9 cellular contexts compared by ENCODE assay signal in the genomic region with DNA sequence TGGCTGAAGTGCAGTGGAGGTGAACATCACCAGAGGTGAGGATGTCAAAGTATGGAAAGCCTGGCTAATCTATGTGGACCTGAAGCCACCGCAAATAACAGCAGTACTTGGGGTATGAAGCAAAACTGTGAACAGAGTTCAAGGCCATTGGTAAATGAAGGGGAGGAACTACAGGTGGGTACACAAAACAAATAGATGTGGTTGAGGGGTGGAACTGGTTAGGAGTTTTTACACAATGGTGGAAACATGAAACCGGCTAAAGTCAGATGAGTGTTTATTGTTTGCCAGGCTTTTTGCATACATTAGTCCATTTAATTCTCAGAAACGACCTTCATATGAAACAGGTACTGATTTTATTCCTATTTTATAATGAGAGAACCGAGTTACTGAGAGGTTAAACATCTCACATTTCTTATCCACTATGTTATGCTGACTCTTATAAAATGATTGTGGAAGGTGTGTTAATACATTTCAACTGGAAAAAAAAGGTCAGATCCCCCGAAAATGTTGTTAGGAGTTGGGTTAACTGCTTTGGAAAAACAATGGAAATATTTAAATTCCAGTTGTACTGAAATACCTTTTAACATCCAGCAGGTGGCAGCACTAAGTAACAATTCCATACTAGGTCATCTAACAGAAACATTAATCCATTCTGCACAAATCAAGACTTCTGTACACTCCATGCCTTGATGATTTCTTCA. TPM values are rescaled to one million over a fixed set of nuclear protein-coding genes. Genes with fewer than 3 reads are reported as not detected.
DNase-seq lines count a peak whose midpoint lies in the region; ATAC-seq and TF ChIP-seq lines count a peak whose summit lies in the region.
"Had no signal": no experiment of that assay in that cellular context is flagged by ENCODE, and none has a peak within 500 bp of the region (broad histone marks: within the 10 kb centered on the region; RNA-seq: fewer than 3 reads in every experiment).

No MANE protein-coding gene starts in this region.

- H3K4me1 Mint-ChIP-seq in Caco-2 (ENCODE audit: low read depth, unreplicated experiment), result no peaks in the 10 kb centered on the region

- no peak overlapping the region for H2AFZ ChIP-seq in GM23248
- no peak overlapping the region for H2AFZ ChIP-seq in mammary epithelial cell (ENCODE audit: low read depth, low read length)

- H4K20me1 ChIP-seq in GM23248 (ENCODE audit: insufficient read depth) (no peaks in the 10 kb centered on the region), mammary epithelial cell (ENCODE audit: insufficient read depth, low read length) (no peaks in the 10 kb centered on the region)

- POLR2A ChIA-PET in Caco-2 (lab: Charles Lee), result no interaction called here

- H3K79me2 ChIP-seq in GM23248 (ENCODE audit: insufficient read depth), result no peaks in the 10 kb centered on the region
- no peaks in the 10 kb centered on the region for H3K79me2 ChIP-seq in mammary epithelial cell (ENCODE audit: insufficient read depth, low read length)

- DNase-seq in Caco-2 (peak in 1 of 2 experiments; percentile 5), GM23248 (peak; percentile 54), NCI-H460 (ENCODE audit: extremely low read depth, low read depth) (peak; percentile 23), mammary epithelial cell (no peak), lung microvascular endothelial cell (ENCODE audit: low read depth in 2 of 2) (peak; percentile 52 to 68), NCI-H1048 (lab: John Stamatoyannopoulos, UW) (no peak)

- H3K4me2 ChIP-seq in GM23248 (ENCODE audit: unreplicated experiment), result no peak overlapping the region
- H3K4me2 ChIP-seq in mammary epithelial cell (ENCODE audit: insufficient read depth, low read depth, low read length), result no peak overlapping the region

- H3K4me3 ChIP-seq in Caco-2 (ENCODE audit: low read depth, low read length) (no peak overlapping the region), GM23248 (no peak overlapping the region), mammary epithelial cell (replicated peaks in 1 of 3; ENCODE audit: insufficient read depth in 1 of 3, low read depth in 2 of 3, low read length in 3 of 3) (no peak overlapping the region)
- H3K4me3 ChIP-seq: SJSA1 had no signal

- H3F3A ChIP-seq in GM23248 (ENCODE audit: insufficient read depth), result peaks cover 20% of the 10 kb centered on the region; the same call in 1 of the 2 replicates

- H3K36me3 ChIP-seq in Caco-2 (ENCODE audit: control insufficient read depth, insufficient read depth, low read length) (no peaks in the 10 kb centered on the region), GM23248 (ENCODE audit: low read depth) (peaks cover 32% of the 10 kb centered on the region), mammary epithelial cell (ENCODE audit: insufficient read depth, low read length) (peaks cover 11% of the 10 kb centered on the region)

- whole genome bisulfite sequencing in GM23248 (ENCODE audit: low coverage in 1 of 2, low lambda C conversion rate in 2 of 2, missing lambda C conversion rate in 2 of 2), 2 experiments, result 54 to 60% methylated on average over 5 of the region's 5 CpGs
- whole genome bisulfite sequencing in mammary epithelial cell (ENCODE audit: low coverage, missing lambda C conversion rate), result 57% methylated on average over 5 of the region's 5 CpGs

- TF ChIP-seq CTCF in Caco-2 (IDR thresholded peaks at IDR 0.05; ENCODE audit: insufficient read depth in 1 of 2, low read depth in 1 of 2, low read length in 1 of 2, severe bottlenecking in 1 of 2, unreplicated experiment in 1 of 2) (peak; percentile 11 to 37), mammary epithelial cell (conservative IDR thresholded peaks at IDR 0.05 in 1 of 2, IDR thresholded peaks at IDR 0.05 in 1 of 2; ENCODE audit: extremely low read depth in 1 of 2, insufficient read depth in 1 of 2, low read depth in 1 of 2, low read length in 2 of 2) (peak; percentile 58 to 63)

- in situ Hi-C loops in GM23248 (cut with MboI), result no loop called here
- in situ Hi-C loops in mammary epithelial cell (cut with MboI; ENCODE audit: low sequenced_read_pairs in 2 of 2), result no loop called here

- no peaks in the 10 kb centered on the region for H3K27me3 Mint-ChIP-seq in Caco-2 (ENCODE audit: insufficient read depth, unreplicated experiment)

- H3K36me3 Mint-ChIP-seq in Caco-2 (ENCODE audit: insufficient read depth, unreplicated experiment), result peaks cover 22% of the 10 kb centered on the region

- ATAC-seq in HG02610 (IDR thresholded peaks at IDR 0.05; ENCODE audit: unreplicated experiment) (no peak), GM21786 (IDR thresholded peaks at IDR 0.05; ENCODE audit: unreplicated experiment) (no peak)

- no peaks in the 10 kb centered on the region for H3K9me3 Mint-ChIP-seq in Caco-2 (ENCODE audit: unreplicated experiment)

- no peaks in the 10 kb centered on the region for H3K9me2 ChIP-seq in GM23248 (ENCODE audit: insufficient read depth)

- H3K4me3 Mint-ChIP-seq in Caco-2 (ENCODE audit: unreplicated experiment), result no peak overlapping the region

- no peak overlapping the region for H3K27ac Mint-ChIP-seq in Caco-2 (ENCODE audit: unreplicated experiment)

- CTCF ChIA-PET in Caco-2 (lab: Charles Lee) (interaction anchor here (0.7 kb wide), 1 partner anchor 150 kb away, joined by 3 read pairs; no protein-coding TSS in a partner anchor), mammary epithelial cell (lab: Charles Lee; ENCODE audit: low non-redundant PET) (no interaction called here)

- BruUV-seq in Caco-2 (replicated peaks; lab: Mats Ljungman, UMichigan) (no TSS peak), mammary epithelial cell (replicated peaks; lab: Mats Ljungman, UMichigan) (no TSS peak)

- intact Hi-C loops in Caco-2 (cut with micrococcal nuclease; ENCODE audit: unreplicated experiment) (no loop called here), mammary epithelial cell (cut with micrococcal nuclease) (loop anchor here (2.0 kb wide), 1 partner anchor 199 kb away; no protein-coding TSS in a partner anchor)

- H3K27me3 ChIP-seq in Caco-2 (replicated peaks; ENCODE audit: control insufficient read depth, insufficient read depth, low read length) (no peaks in the 10 kb centered on the region), GM23248 (replicated peaks; ENCODE audit: insufficient read depth) (no peaks in the 10 kb centered on the region), mammary epithelial cell (ENCODE audit: insufficient read depth, low read length) (no peaks in the 10 kb centered on the region)
- H3K27me3 ChIP-seq: SJSA1 had no signal

- H3K9me3 ChIP-seq in Caco-2 (no peaks in the 10 kb centered on the region), GM23248 (ENCODE audit: low read depth) (no peaks in the 10 kb centered on the region), mammary epithelial cell (replicated peaks; ENCODE audit: insufficient read depth, low read length) (no peaks in the 10 kb centered on the region)
- H3K9me3 ChIP-seq: SJSA1 had no signal

- dilution Hi-C loops in mammary epithelial cell (cut with HindIII; ENCODE audit: low sequenced_read_pairs), result no loop called here

- H3K4me1 ChIP-seq in Caco-2 (no peaks in the 10 kb centered on the region), GM23248 (ENCODE audit: insufficient read depth) (no peaks in the 10 kb centered on the region), mammary epithelial cell (ENCODE audit: insufficient read depth, low read length) (no peaks in the 10 kb centered on the region)
- H3K4me1 ChIP-seq: SJSA1 had no signal

- H3K27ac ChIP-seq in GM23248 (no peak overlapping the region), mammary epithelial cell (ENCODE audit: insufficient read depth, low read depth, low read length) (no peak overlapping the region)
- H3K27ac ChIP-seq: SJSA1 had no signal

- H3K9ac ChIP-seq in GM23248, result no peak overlapping the region
- no peak overlapping the region for H3K9ac ChIP-seq in mammary epithelial cell (ENCODE audit: insufficient read depth, low read length)

RNA-seq across cellular contexts. Expression of a gene that starts 44.3 kb away (rescaled TPM):
- total RNA-seq in Caco-2 (2022) (15.5 and 17.5 TPM in 2 replicates), mammary epithelial cell (10 to 100 TPM; 19.5 to 27.8 TPM), lung microvascular endothelial cell (28.8 and 37.9 TPM in 2 replicates)
- total RNA-seq in GM23248 (2014; rRNA removed; shearing (Covaris generic)), result 25.7 and 28.9 TPM in 2 replicates
- polyA plus RNA-seq in GM23248 (2016; fragmentation: Nextera tagmentation; extraction: Ambion mirVana) (32.2 and 35.2 TPM in 2 replicates), mammary epithelial cell (26.6 TPM)
- 33.8 and 36.2 TPM in 2 replicates for total RNA-seq in NCI-H460 (2014; rRNA removed; shearing (Covaris generic))
- 19.7 and 21.9 TPM in 2 replicates for polyA plus RNA-seq in NCI-H460 (2014; cell fraction: nucleus; rRNA removed)
- polyA minus RNA-seq in mammary epithelial cell, result 15.9 TPM

RNA-seq across cellular contexts. Expression of a gene that starts 56.8 kb away (rescaled TPM):
- total RNA-seq in Caco-2 (2022) (12.1 and 13.8 TPM in 2 replicates), mammary epithelial cell (10 to 100 TPM; 23.8 to 26.5 TPM), lung microvascular endothelial cell (12.5 and 15.7 TPM in 2 replicates)
- 25.3 and 36.5 TPM in 2 replicates for total RNA-seq in GM23248 (2014; rRNA removed; shearing (Covaris generic))
- polyA plus RNA-seq in GM23248 (2016; fragmentation: Nextera tagmentation; extraction: Ambion mirVana) (38.7 and 38.8 TPM in 2 replicates), mammary epithelial cell (25.0 TPM)
- total RNA-seq in NCI-H460 (2014; rRNA removed; shearing (Covaris generic)), result 8.1 and 8.7 TPM in 2 replicates
- 6.0 and 10.8 TPM in 2 replicates for polyA plus RNA-seq in NCI-H460 (2014; cell fraction: nucleus; rRNA removed)
- 12.9 TPM for polyA minus RNA-seq in mammary epithelial cell

RNA-seq across cellular contexts. Expression of a gene that starts 56.8 kb away (rescaled TPM):
- total RNA-seq in Caco-2 (2022) (7.7 and 9.7 TPM in 2 replicates), mammary epithelial cell (10 to 100 TPM in 1 of 2 donors, 1 to 10 TPM in 1; 8.2 to 14.6 TPM), lung microvascular endothelial cell (4.4 and 5.8 TPM in 2 replicates)
- 7.1 and 9.4 TPM in 2 replicates for total RNA-seq in GM23248 (2014; rRNA removed; shearing (Covaris generic))
- polyA plus RNA-seq in GM23248 (2016; fragmentation: Nextera tagmentation; extraction: Ambion mirVana) (8.0 and 8.4 TPM in 2 replicates), mammary epithelial cell (7.9 TPM)
- total RNA-seq in NCI-H460 (2014; rRNA removed; shearing (Covaris generic)), result 4.5 and 4.8 TPM in 2 replicates
- polyA plus RNA-seq in NCI-H460 (2014; cell fraction: nucleus; rRNA removed), result 1.9 and 4.7 TPM in 2 replicates
- 11.0 TPM for polyA minus RNA-seq in mammary epithelial cell

Comparison
In these comparisons a context has a peak if more than half of its experiments do, and no peak if none do; other contexts are left out.
1. DNase-seq: peak in GM23248 (single experiment), NCI-H460 (single experiment) and lung microvascular endothelial cell (2 of 2); none in mammary epithelial cell (single experiment) and NCI-H1048 (single experiment).